In genomic region chr16:21720533-21720932, GRCh38 we compare ENCODE assay signal across 23 cellular contexts. TPM values are rescaled to one million over a fixed set of nuclear protein-coding genes. Genes with fewer than 3 reads are reported as not detected.
DNase-seq lines count a peak whose midpoint lies in the region; ATAC-seq and TF ChIP-seq lines count a peak whose summit lies in the region.
"Had no signal": no experiment of that assay in that cellular context is flagged by ENCODE, and none has a peak within 500 bp of the region (broad histone marks: within the 10 kb centered on the region; RNA-seq: fewer than 3 reads in every experiment).

No MANE protein-coding gene starts in this region.

- no peak overlapping the region for H3K4me3 ChIP-seq in GM12865 (ENCODE audit: low read depth, low read length)
- no peak overlapping the region for H3K4me3 ChIP-seq in right atrium auricular region
- H3K4me3 ChIP-seq: A549; BLaER1 treated with 17β-estradiol and CSF1 and Interleukin-3, amounts not matched to agents 10 nM and 100 nM; GM23338 had no signal

- intact Hi-C loops in activated B cell treated with CpG ODN at 0.5 μM for 24 hours (cut with micrococcal nuclease): no loop called here

- no peaks in the 10 kb centered on the region for H3K27me3 Mint-ChIP-seq in activated B cell treated with CpG ODN at 0.5 μM for 24 hours
- peaks cover 0 to 6% of the 10 kb centered on the region in 2 donors for H3K27me3 Mint-ChIP-seq in effector memory CD8-positive, alpha-beta T cell

- no peaks in the 10 kb centered on the region for H3K9me3 ChIP-seq in right atrium auricular region
- H3K9me3 ChIP-seq: A549; BE2C; BLaER1 treated with 17β-estradiol and CSF1 and Interleukin-3, amounts not matched to agents 10 nM and 100 nM had no signal

- no peaks in the 10 kb centered on the region for H3K36me3 Mint-ChIP-seq in activated B cell treated with CpG ODN at 0.5 μM for 24 hours (ENCODE audit: low read depth)
- no peaks in the 10 kb centered on the region for H3K36me3 Mint-ChIP-seq in effector memory CD8-positive, alpha-beta T cell (ENCODE audit: insufficient read depth)
- H3K36me3 Mint-ChIP-seq: CD14-positive monocyte had no signal

- DNase-seq in GM12865 (ENCODE audit: low read depth): peak; percentile 24
- DNase-seq in NCI-H526 treated with DMSO at 0.1 percent for 48 hours (lab: John Stamatoyannopoulos, UW): peak; percentile 57
- no peak for DNase-seq in activated B cell treated with CpG ODN at 0.5 μM for 24 hours
- DNase-seq in right atrium auricular region (ENCODE audit: low spot score): no peak
- DNase-seq in effector memory CD8-positive, alpha-beta T cell: no peak
- DNase-seq in SK-N-DZ (ENCODE audit: low spot score): no peak
- DNase-seq in NCI-H1417 (lab: John Stamatoyannopoulos, UW): no peak
- DNase-seq: 8988T; ACHN; AML-193; BE2C; Calu3; CD4-positive, alpha-beta T cell; CD8-positive, alpha-beta memory T cell; COR-L47; DMS53; DMS79 treated with DMSO at 0.1 percent for 48 hours; HCEC 1CT had no signal

- no peak overlapping the region for H3K27ac ChIP-seq in right atrium auricular region
- H3K27ac ChIP-seq: A549; BLaER1 treated with 17β-estradiol and CSF1 and Interleukin-3, amounts not matched to agents 10 nM and 100 nM had no signal

- CTCF ChIA-PET in activated B cell treated with CpG ODN at 0.5 μM for 24 hours (lab: Charles Lee): interaction anchor here (1.4 to 1.9 kb wide), 2 partner anchors 12 to 63 kb away, joined by 6 to 7 read pairs; no protein-coding TSS in a partner anchor

- H3K4me1 Mint-ChIP-seq in activated B cell treated with CpG ODN at 0.5 μM for 24 hours: peaks cover 11% of the 10 kb centered on the region
- no peaks in the 10 kb centered on the region for H3K4me1 Mint-ChIP-seq in effector memory CD8-positive, alpha-beta T cell (ENCODE audit: low read depth in 2 of 2)
- H3K4me1 Mint-ChIP-seq: CD8-positive, alpha-beta memory T cell; GM23338 had no signal

- H3K4me3 Mint-ChIP-seq in activated B cell treated with CpG ODN at 0.5 μM for 24 hours: no peak overlapping the region
- H3K4me3 Mint-ChIP-seq in effector memory CD8-positive, alpha-beta T cell: no peak overlapping the region
- H3K4me3 Mint-ChIP-seq: CD14-positive monocyte; CD4-positive, alpha-beta T cell; CD8-positive, alpha-beta memory T cell; GM23338 had no signal

- H3K36me3 ChIP-seq in right atrium auricular region: no peaks in the 10 kb centered on the region
- H3K36me3 ChIP-seq: BE2C; BLaER1 treated with 17β-estradiol and CSF1 and Interleukin-3, amounts not matched to agents 10 nM and 100 nM had no signal

- peaks cover 5% of the 10 kb centered on the region for H3K9me3 Mint-ChIP-seq in activated B cell treated with CpG ODN at 0.5 μM for 24 hours
- no peaks in the 10 kb centered on the region for H3K9me3 Mint-ChIP-seq in effector memory CD8-positive, alpha-beta T cell
- H3K9me3 Mint-ChIP-seq: CD4-positive, alpha-beta T cell; GM23338 had no signal

- no peaks in the 10 kb centered on the region for H3K4me1 ChIP-seq in right atrium auricular region
- H3K4me1 ChIP-seq: A549, BE2C had no signal

- no peaks in the 10 kb centered on the region for H3K27me3 ChIP-seq in right atrium auricular region
- H3K27me3 ChIP-seq: BLaER1 treated with 17β-estradiol and CSF1 and Interleukin-3, amounts not matched to agents 10 nM and 100 nM had no signal

- peak; percentile 37 for ATAC-seq in activated B cell treated with CpG ODN at 0.5 μM for 24 hours (ENCODE audit: low read depth)
- ATAC-seq in effector memory CD8-positive, alpha-beta T cell (replicated peaks): no peak
- ATAC-seq: A549, GM23338 had no signal

- POLR2A ChIA-PET in activated B cell treated with CpG ODN at 0.5 μM for 24 hours (lab: Charles Lee): interaction anchor here (0.7 kb wide), 1 partner anchor 1755 kb away, joined by 4 read pairs; no protein-coding TSS in a partner anchor

- H3K27ac Mint-ChIP-seq in activated B cell treated with CpG ODN at 0.5 μM for 24 hours: no peak overlapping the region
- no peak overlapping the region for H3K27ac Mint-ChIP-seq in effector memory CD8-positive, alpha-beta T cell
- H3K27ac Mint-ChIP-seq: CD4-positive, alpha-beta T cell; GM23338 had no signal

- no peak for TF ChIP-seq CTCF in GM12865 (IDR thresholded peaks at IDR 0.05; ENCODE audit: insufficient read depth, low read depth, low read length, missing control alignments)
- TF ChIP-seq CTCF in activated B cell treated with CpG ODN at 0.5 μM for 24 hours (IDR thresholded peaks at IDR 0.05): no peak
- TF ChIP-seq CTCF in right atrium auricular region (IDR thresholded peaks at IDR 0.05): no peak

RNA-seq across cellular contexts. Expression of gene OTOA, which starts 56.8 kb away (rescaled TPM):
- total RNA-seq in activated B cell treated with CpG ODN at 0.5 μM for 24 hours (0.42 and 0.60 TPM in 2 replicates), right atrium auricular region (not detected)
- not detected in 2 replicates for polyA plus RNA-seq in SK-N-DZ (2014; cell fraction: cytosol; rRNA removed)
- polyA plus RNA-seq in SK-N-DZ (2014; cell fraction: nucleus; rRNA removed): 0.37 TPM in 1 of 2 replicates, not detected in the other
- total RNA-seq: H4 had no signal
- polyA plus RNA-seq: CD8-positive, alpha-beta memory T cell had no signal

Comparison
In these comparisons a context has a peak if more than half of its experiments do, and no peak if none do; other contexts are left out.
1. DNase-seq: peak in GM12865 (single experiment) and NCI-H526 treated with DMSO at 0.1 percent for 48 hours (single experiment); none in activated B cell treated with CpG ODN at 0.5 μM for 24 hours (single experiment), right atrium auricular region (single experiment), effector memory CD8-positive, alpha-beta T cell (0 of 3), SK-N-DZ (single experiment) and NCI-H1417 (0 of 3).